In the genomic region with DNA sequence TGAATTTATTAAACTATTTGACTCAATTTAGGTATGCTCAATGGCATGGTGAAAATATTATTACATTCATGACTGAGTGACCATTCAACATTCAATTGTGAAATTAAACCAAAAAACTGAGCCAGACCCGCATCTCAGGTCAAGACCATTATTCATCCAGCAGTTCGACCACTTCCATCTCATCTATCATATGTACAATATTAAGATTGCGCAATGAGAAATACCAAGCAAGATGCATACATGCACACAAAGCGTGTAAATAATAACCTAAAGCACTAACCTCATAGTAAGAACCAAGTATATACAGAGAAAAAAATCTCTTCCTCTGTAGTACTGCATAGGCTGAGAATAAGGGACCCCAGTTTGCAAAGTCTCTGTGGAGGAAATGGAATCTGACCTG, we compare ENCODE assay signal across 33 cellular contexts.
"Had no signal": no experiment of that assay in that cellular context is flagged by ENCODE, and none has a peak within 500 bp of the region (broad histone marks: within the 10 kb centered on the region; RNA-seq: fewer than 3 reads in every experiment).

No MANE protein-coding gene starts in this region.

- H3K9me3 Mint-ChIP-seq: activated B cell treated with CpG ODN at 0.5 μM for 24 hours; activated CD8-positive, alpha-beta T cell treated with anti-CD3 and anti-CD28 coated beads for 36 hours; activated T-cell treated with anti-CD3 and anti-CD28 coated beads, Interleukin-2, amount 50 U/mL, for 4 hours; activated T-helper 17 cell treated with anti-CD3 and anti-CD28 coated beads, Interleukin-2, amount 50 U/mL, for 72 hours; effector memory CD8-positive, alpha-beta T cell; T-helper 2 cell treated with Interferon-gamma antibody and Interleukin-4, amounts not matched to agents 5 μg/mL and 100 μg/mL, for 36 hours had no signal

- ATAC-seq: activated CD4-positive, CD25-positive, alpha-beta regulatory T cell treated with anti-CD3 and anti-CD28 coated beads, Interleukin-2, amount 50 U/mL, for 24 hours; activated CD8-positive, alpha-beta T cell treated with anti-CD3 and anti-CD28 coated beads for 36 hours; activated T-cell treated with anti-CD3 and anti-CD28 coated beads, Interleukin-2, amount 50 U/mL, for 4 hours; activated T-helper 17 cell treated with anti-CD3 and anti-CD28 coated beads, Interleukin-2, amount 50 U/mL, for 72 hours; body of pancreas; effector memory CD8-positive, alpha-beta T cell; foreskin keratinocyte; gastrocnemius medialis; heart left ventricle; T-helper 17 cell had no signal

- H3K36me3 Mint-ChIP-seq: activated naive CD8-positive, alpha-beta T cell had no signal

- H3K4me3 ChIP-seq: body of pancreas, esophagus muscularis mucosa, gastrocnemius medialis, heart left ventricle had no signal

- H3K27me3 Mint-ChIP-seq: activated B cell treated with CpG ODN at 0.5 μM for 24 hours; activated naive CD8-positive, alpha-beta T cell had no signal

- H3K27ac Mint-ChIP-seq: activated B cell treated with CpG ODN at 0.5 μM for 24 hours; activated CD8-positive, alpha-beta T cell treated with anti-CD3 and anti-CD28 coated beads for 36 hours; activated naive CD8-positive, alpha-beta T cell; activated T-helper 17 cell treated with anti-CD3 and anti-CD28 coated beads, Interleukin-2, amount 50 U/mL, for 72 hours; effector memory CD8-positive, alpha-beta T cell; T-helper 17 cell; T-helper 2 cell treated with Interferon-gamma antibody and Interleukin-4, amounts not matched to agents 5 μg/mL and 100 μg/mL, for 36 hours had no signal

- FAIRE-seq: colon had no signal

- H3K36me3 ChIP-seq: esophagus muscularis mucosa, gastrocnemius medialis, heart left ventricle had no signal

- H3K27me3 ChIP-seq: body of pancreas, foreskin keratinocyte, gastrocnemius medialis, heart left ventricle had no signal

- H3K9me3 ChIP-seq: body of pancreas, esophagus muscularis mucosa, gastrocnemius medialis, heart left ventricle had no signal

- H3K27ac ChIP-seq: body of pancreas, esophagus muscularis mucosa, foreskin keratinocyte, gastrocnemius medialis, heart left ventricle, WERI-Rb-1 had no signal

- H3K4me1 ChIP-seq: foreskin keratinocyte had no signal

- DNase-seq: activated B cell treated with CpG ODN at 0.5 μM for 24 hours; activated CD4-positive, alpha-beta T cell treated with anti-CD3 and anti-CD28 coated beads for 48 hours; activated CD4-positive, alpha-beta T cell treated with anti-CD3 and anti-CD28 coated beads, Interleukin-2, amount 50 U/mL, for 1 hour; activated CD4-positive, alpha-beta T cell treated with anti-CD3 and anti-CD28 coated beads, Interleukin-2, amount 50 U/mL, for 48 hours; activated CD8-positive, alpha-beta memory T cell treated with anti-CD3 and anti-CD28 coated beads for 24 hours; activated CD8-positive, alpha-beta T cell treated with anti-CD3 and anti-CD28 coated beads for 36 hours; activated effector memory CD4-positive, alpha-beta T cell treated with Interleukin-2 at 50 U/mL for 16 hours; activated gamma-delta T cell treated with Interleukin-2 at 50 U/mL for 16 hours; activated naive CD4-positive, alpha-beta T cell treated with anti-CD3 and anti-CD28 coated beads, Interleukin-2, amount 50 U/mL, for 16 hours; activated naive CD4-positive, alpha-beta T cell treated with Interleukin-2 at 50 U/mL for 16 hours; activated T-cell treated with anti-CD3 and anti-CD28 coated beads, Interleukin-2, amount 50 U/mL, for 4 hours; amniotic stem cell; anterior cingulate cortex; body of pancreas; caudate nucleus; cortex of kidney; dermis blood vessel endothelial cell; effector CD4-positive, alpha-beta T cell; effector memory CD8-positive, alpha-beta T cell; erythroblast; foreskin keratinocyte; gastrocnemius medialis; glutamatergic neuron; heart left ventricle; T-helper 17 cell; T1000; WERI-Rb-1 had no signal

- H3K4me3 Mint-ChIP-seq: activated B cell treated with CpG ODN at 0.5 μM for 24 hours; activated CD8-positive, alpha-beta T cell treated with anti-CD3 and anti-CD28 coated beads for 36 hours; activated naive CD8-positive, alpha-beta T cell; activated T-cell treated with anti-CD3 and anti-CD28 coated beads, Interleukin-2, amount 50 U/mL, for 4 hours; activated T-helper 17 cell treated with anti-CD3 and anti-CD28 coated beads, Interleukin-2, amount 50 U/mL, for 72 hours; effector memory CD8-positive, alpha-beta T cell; T-helper 17 cell; T-helper 2 cell treated with Interferon-gamma antibody and Interleukin-4, amounts not matched to agents 5 μg/mL and 100 μg/mL, for 36 hours had no signal
